1 cellular context compared by ENCODE assay signal in genomic region chr5:34682926-34683623, GRCh38.
TF ChIP-seq lines count a peak whose summit lies in the region.

No MANE protein-coding gene starts in this region.

TF ChIP-seq in GM23338, 12 proteins besides CTCF, POLR2A, EP300 and RAD21 (continued from another document):
- TF ChIP-seq, protein P1, sequence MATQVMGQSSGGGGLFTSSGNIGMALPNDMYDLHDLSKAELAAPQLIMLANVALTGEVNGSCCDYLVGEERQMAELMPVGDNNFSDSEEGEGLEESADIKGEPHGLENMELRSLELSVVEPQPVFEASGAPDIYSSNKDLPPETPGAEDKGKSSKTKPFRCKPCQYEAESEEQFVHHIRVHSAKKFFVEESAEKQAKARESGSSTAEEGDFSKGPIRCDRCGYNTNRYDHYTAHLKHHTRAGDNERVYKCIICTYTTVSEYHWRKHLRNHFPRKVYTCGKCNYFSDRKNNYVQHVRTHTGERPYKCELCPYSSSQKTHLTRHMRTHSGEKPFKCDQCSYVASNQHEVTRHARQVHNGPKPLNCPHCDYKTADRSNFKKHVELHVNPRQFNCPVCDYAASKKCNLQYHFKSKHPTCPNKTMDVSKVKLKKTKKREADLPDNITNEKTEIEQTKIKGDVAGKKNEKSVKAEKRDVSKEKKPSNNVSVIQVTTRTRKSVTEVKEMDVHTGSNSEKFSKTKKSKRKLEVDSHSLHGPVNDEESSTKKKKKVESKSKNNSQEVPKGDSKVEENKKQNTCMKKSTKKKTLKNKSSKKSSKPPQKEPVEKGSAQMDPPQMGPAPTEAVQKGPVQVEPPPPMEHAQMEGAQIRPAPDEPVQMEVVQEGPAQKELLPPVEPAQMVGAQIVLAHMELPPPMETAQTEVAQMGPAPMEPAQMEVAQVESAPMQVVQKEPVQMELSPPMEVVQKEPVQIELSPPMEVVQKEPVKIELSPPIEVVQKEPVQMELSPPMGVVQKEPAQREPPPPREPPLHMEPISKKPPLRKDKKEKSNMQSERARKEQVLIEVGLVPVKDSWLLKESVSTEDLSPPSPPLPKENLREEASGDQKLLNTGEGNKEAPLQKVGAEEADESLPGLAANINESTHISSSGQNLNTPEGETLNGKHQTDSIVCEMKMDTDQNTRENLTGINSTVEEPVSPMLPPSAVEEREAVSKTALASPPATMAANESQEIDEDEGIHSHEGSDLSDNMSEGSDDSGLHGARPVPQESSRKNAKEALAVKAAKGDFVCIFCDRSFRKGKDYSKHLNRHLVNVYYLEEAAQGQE (IDR thresholded peaks at IDR 0.05; ENCODE audit: unreplicated experiment): no peak
- no peak for TF ChIP-seq ZNF114 (CRISPR knock-in tag; IDR thresholded peaks at IDR 0.05)
